ENCODE assay signal across 8 cellular contexts in the genomic region with DNA sequence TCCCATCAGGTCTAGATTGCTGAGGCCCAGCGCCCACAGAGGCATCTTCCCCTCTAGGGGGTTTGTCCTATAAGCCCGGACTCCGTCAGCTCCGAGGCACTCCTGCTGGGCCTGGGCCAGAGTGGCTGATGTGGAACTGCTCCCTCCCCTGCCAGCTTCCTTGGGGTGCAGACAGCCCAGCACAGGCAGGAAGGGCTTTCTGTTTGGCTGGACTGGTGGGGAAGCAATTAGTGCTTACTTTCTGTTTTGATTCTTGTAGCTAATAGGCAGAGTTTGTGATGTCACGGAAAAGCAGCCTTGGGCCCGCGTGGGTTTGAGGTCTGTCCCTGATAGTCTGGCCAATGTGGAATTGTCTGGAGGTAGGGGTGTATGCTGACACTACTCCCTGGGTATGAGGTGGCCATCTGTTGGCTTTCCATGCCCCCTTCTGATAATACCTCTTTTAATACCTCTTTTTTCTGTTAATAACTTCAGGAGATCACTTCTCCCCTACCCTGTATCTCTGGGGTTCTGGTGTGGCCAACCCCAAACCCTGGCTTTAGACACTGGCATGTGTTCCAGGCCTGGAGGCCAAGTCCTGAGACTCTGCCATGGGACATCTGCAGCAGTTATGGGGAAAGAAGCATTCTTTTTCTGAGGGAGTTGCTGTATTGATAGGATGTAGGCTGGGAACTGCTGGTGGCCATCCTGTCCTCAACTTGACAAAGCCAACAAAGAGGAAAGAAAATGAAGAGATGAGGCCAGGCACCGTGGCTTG.
DNase-seq lines count a peak whose midpoint lies in the region; ATAC-seq and TF ChIP-seq lines count a peak whose summit lies in the region.

No MANE protein-coding gene starts in this region.

- no peaks in the 10 kb centered on the region for H3K36me3 ChIP-seq in GM06990 (ENCODE audit: control insufficient read depth, insufficient read depth, low read length)
- peaks cover 21% of the 10 kb centered on the region; the same call in 1 of the 2 replicates for H3K36me3 ChIP-seq in PC-9 (ENCODE audit: low read depth)
- H3K36me3 ChIP-seq in effector memory CD4-positive, alpha-beta T cell (ENCODE audit: control insufficient read depth, insufficient read depth, low read length), result no peaks in the 10 kb centered on the region

- H3K79me2 ChIP-seq in PC-9 (ENCODE audit: low read depth), result peaks cover 28% of the 10 kb centered on the region

- CTCF ChIA-PET in PC-9 (lab: Charles Lee), result no interaction called here

- TF ChIP-seq CTCF in GM06990 (IDR thresholded peaks at IDR 0.05; ENCODE audit: insufficient read depth, low read length, poor library complexity, severe bottlenecking), result no peak
- no peak for TF ChIP-seq CTCF in PC-9 (conservative IDR thresholded peaks at IDR 0.05)
- TF ChIP-seq CTCF in fibroblast of villous mesenchyme (IDR thresholded peaks at IDR 0.05; ENCODE audit: insufficient read depth, low read depth, low read length), result no peak

- peaks cover 12% of the 10 kb centered on the region; the same call in 1 of the 2 replicates for H4K20me1 ChIP-seq in PC-9 (ENCODE audit: insufficient read depth)

- POLR2A ChIA-PET in PC-9 (lab: Charles Lee; ENCODE audit: unreplicated experiment), result interaction anchor here (0.6 kb wide), 1 partner anchor 92 kb away, joined by 11 read pairs; no protein-coding TSS in a partner anchor

- H3K4me3 ChIP-seq in GM06990 (replicated peaks; ENCODE audit: low read depth, low read length), result no peak overlapping the region
- H3K4me3 ChIP-seq in PC-9, result no peak overlapping the region
- H3K4me3 ChIP-seq in fibroblast of villous mesenchyme (ENCODE audit: low read depth, low read length), result no peak overlapping the region
- no peak overlapping the region for H3K4me3 ChIP-seq in effector memory CD4-positive, alpha-beta T cell (ENCODE audit: insufficient read depth, low read depth, low read length, poor library complexity, severe bottlenecking)

- H3K27me3 ChIP-seq in GM06990 (replicated peaks; ENCODE audit: control insufficient read depth, insufficient read depth, low read length), result no peaks in the 10 kb centered on the region
- no peaks in the 10 kb centered on the region for H3K27me3 ChIP-seq in PC-9 (ENCODE audit: insufficient read depth, low read depth)
- H3K27me3 ChIP-seq in effector memory CD4-positive, alpha-beta T cell (replicated peaks; ENCODE audit: control insufficient read depth, insufficient read depth, low read length, poor library complexity, severe bottlenecking), result no peaks in the 10 kb centered on the region

- DNase-seq in GM06990 (ENCODE audit: extremely low read depth, insufficient read length), result peak; percentile 47
- DNase-seq in PC-9, result no peak
- peak; percentile 51 for DNase-seq in fibroblast of villous mesenchyme (ENCODE audit: low read depth)
- peak; percentile 23 for DNase-seq in renal cortical epithelial cell (ENCODE audit: low read depth)
- DNase-seq in inferior parietal cortex (ENCODE audit: extremely low spot score), result no peak
- DNase-seq in effector memory CD4-positive, alpha-beta T cell, result no peak

- H3K9me2 ChIP-seq in PC-9 (ENCODE audit: insufficient read depth), result no peaks in the 10 kb centered on the region

- no peaks in the 10 kb centered on the region for H3K9me3 ChIP-seq in PC-9 (ENCODE audit: insufficient read depth, low read depth)
- no peaks in the 10 kb centered on the region for H3K9me3 ChIP-seq in effector memory CD4-positive, alpha-beta T cell (ENCODE audit: control insufficient read depth, low read length)

- H3K4me1 ChIP-seq in PC-9 (replicated peaks; ENCODE audit: insufficient read depth), result peaks cover 62% of the 10 kb centered on the region
- no peaks in the 10 kb centered on the region for H3K4me1 ChIP-seq in effector memory CD4-positive, alpha-beta T cell (ENCODE audit: control insufficient read depth, insufficient read depth, low read length, poor library complexity, severe bottlenecking)

- BruUV-seq in PC-9 (replicated peaks; lab: Mats Ljungman, UMichigan), result no TSS peak

- intact Hi-C loops in PC-9 (cut with micrococcal nuclease; ENCODE audit: unreplicated experiment), result no loop called here

- H3K27ac ChIP-seq in PC-9, result peak overlapping the region; percentile 71; the same call in 1 of the 2 replicates
- no peak overlapping the region for H3K27ac ChIP-seq in effector memory CD4-positive, alpha-beta T cell (ENCODE audit: insufficient read depth, low read length, poor library complexity, severe bottlenecking)

- ATAC-seq in HG03571 (IDR thresholded peaks at IDR 0.05; ENCODE audit: unreplicated experiment), result no peak
- ATAC-seq in HG02938 (IDR thresholded peaks at IDR 0.05; ENCODE audit: unreplicated experiment), result no peak

- peak overlapping the region; percentile 73 for H3K4me2 ChIP-seq in PC-9

- peaks cover 52% of the 10 kb centered on the region for H3F3A ChIP-seq in PC-9 (ENCODE audit: insufficient read depth, low read depth)

- H2AFZ ChIP-seq in PC-9, result no peak overlapping the region

Comparison
In these comparisons a context has a peak if more than half of its experiments do, and no peak if none do; other contexts are left out.
1. DNase-seq: peak in GM06990 (single experiment), fibroblast of villous mesenchyme (single experiment) and renal cortical epithelial cell (single experiment); none in PC-9 (0 of 2), inferior parietal cortex (single experiment) and effector memory CD4-positive, alpha-beta T cell (0 of 3).